In genomic region chr5:135578305-135578684, GRCh38 we compare ENCODE assay signal across 15 cellular contexts. TPM values are rescaled to one million over a fixed set of nuclear protein-coding genes. Genes with fewer than 3 reads are reported as not detected.
A peak's percentile ranks its signal among the peaks of the same experiment; 100 is the strongest.
DNase-seq lines count a peak whose midpoint lies in the region; ATAC-seq and TF ChIP-seq lines count a peak whose summit lies in the region.
"Had no signal": no experiment of that assay in that cellular context is flagged by ENCODE, and none has a peak within 500 bp of the region (broad histone marks: within the 10 kb centered on the region; RNA-seq: fewer than 3 reads in every experiment).

No MANE protein-coding gene starts in this region.

- H3K4me1 Mint-ChIP-seq in CD14-positive monocyte, result peaks cover 22% of the 10 kb centered on the region
- H3K4me1 Mint-ChIP-seq: activated CD4-positive, alpha-beta T cell treated with anti-CD3 and anti-CD28 coated beads, Interleukin-2, amount 10 ng/mL, durations not matched to agents 24 days and 14 days had no signal

- intact Hi-C loops in CD14-positive monocyte (cut with micrococcal nuclease) (no loop called here), breast epithelium (cut with DNase I; ENCODE audit: low total_unique reads) (no loop called here)

- no peaks in the 10 kb centered on the region for H3K36me3 ChIP-seq in breast epithelium
- H3K36me3 ChIP-seq in iPS-20b (ENCODE audit: insufficient read depth, low read depth, low read length), result no peaks in the 10 kb centered on the region
- H3K36me3 ChIP-seq: BLaER1 treated with 17β-estradiol and CSF1 and Interleukin-3, amounts not matched to agents 10 nM and 100 nM; uterus had no signal

- H3K4me3 ChIP-seq in breast epithelium (peak overlapping the region; percentile 59 to 69 (median 60)), iPS-20b (ENCODE audit: low read length) (peak overlapping the region; percentile 71), skeletal muscle cell (ENCODE audit: low read depth, low read length) (peak overlapping the region; percentile 25)
- H3K4me3 ChIP-seq: BLaER1 treated with 17β-estradiol and CSF1 and Interleukin-3, amounts not matched to agents 10 nM and 100 nM; uterus had no signal

- no peak for TF ChIP-seq POLR2A in breast epithelium (IDR thresholded peaks at IDR 0.05)

- peak overlapping the region; percentile 56 to 93 for H3K4me3 Mint-ChIP-seq in CD14-positive monocyte
- H3K4me3 Mint-ChIP-seq: activated CD4-positive, alpha-beta T cell treated with anti-CD3 and anti-CD28 coated beads, Interleukin-2, amount 10 ng/mL, durations not matched to agents 24 days and 14 days had no signal

- no peak overlapping the region for H3K27ac Mint-ChIP-seq in CD14-positive monocyte
- H3K27ac Mint-ChIP-seq: activated CD4-positive, alpha-beta T cell treated with anti-CD3 and anti-CD28 coated beads, Interleukin-2, amount 10 ng/mL, durations not matched to agents 24 days and 14 days had no signal

- DNase-seq in CD14-positive monocyte (ENCODE audit: low spot score) (no peak), breast epithelium (ENCODE audit: low spot score in 2 of 2) (no peak), skeletal muscle cell (ENCODE audit: low read depth) (no peak), islet precursor cell (no peak), NCI-H187 (lab: John Stamatoyannopoulos, UW) (no peak), KG1 (lab: John Stamatoyannopoulos, UW) (no peak)
- DNase-seq: activated CD4-positive, alpha-beta T cell treated with anti-CD3 and anti-CD28 coated beads, Interleukin-2, amount 10 ng/mL, durations not matched to agents 24 days and 14 days; activated effector memory CD4-positive, alpha-beta T cell treated with Interleukin-2 at 50 U/mL for 16 hours; MM.1S; T-helper 1 cell; uterus had no signal

- H3K36me3 Mint-ChIP-seq in CD14-positive monocyte, result peaks cover 0 to 6% of the 10 kb centered on the region in 2 donors

- no peak for ATAC-seq in HG02884 (IDR thresholded peaks at IDR 0.05; ENCODE audit: unreplicated experiment)

- peaks cover 51 to 68% (median 65%) of the 10 kb centered on the region in 3 donors for H3K27me3 Mint-ChIP-seq in CD14-positive monocyte (ENCODE audit: low read depth in 3 of 3)

- H3K27ac ChIP-seq in breast epithelium (peak overlapping the region in 1 of 2 donors; percentile 74), iPS-20b (ENCODE audit: low read length) (no peak overlapping the region)
- H3K27ac ChIP-seq: BLaER1 treated with 17β-estradiol and CSF1 and Interleukin-3, amounts not matched to agents 10 nM and 100 nM; uterus had no signal

- H3K4me1 ChIP-seq in breast epithelium, result no peaks in the 10 kb centered on the region
- H3K4me1 ChIP-seq in iPS-20b (ENCODE audit: insufficient read depth, low read length), result peaks cover 14% of the 10 kb centered on the region
- H3K4me1 ChIP-seq: uterus had no signal

- no peak for TF ChIP-seq CTCF in CD14-positive monocyte (IDR thresholded peaks at IDR 0.05)
- no peak for TF ChIP-seq CTCF in breast epithelium (IDR thresholded peaks at IDR 0.05)

- 0 out of 2 replicates have a peak overlapping the region, but pooled peaks have one; percentile 17 for H3K9ac ChIP-seq in iPS-20b (ENCODE audit: low read depth, low read length)
- H3K9ac ChIP-seq: BLaER1 treated with 17β-estradiol and CSF1 and Interleukin-3, amounts not matched to agents 10 nM and 100 nM had no signal

- H3K9me3 ChIP-seq in breast epithelium (no peaks in the 10 kb centered on the region), iPS-20b (ENCODE audit: insufficient read depth, low read depth, low read length) (no peaks in the 10 kb centered on the region)
- H3K9me3 ChIP-seq: uterus had no signal

- H3K9me3 Mint-ChIP-seq in CD14-positive monocyte, result peaks cover 0 to 12% (median 5%) of the 10 kb centered on the region in 7 donors
- H3K9me3 Mint-ChIP-seq: activated CD4-positive, alpha-beta T cell treated with anti-CD3 and anti-CD28 coated beads, Interleukin-2, amount 10 ng/mL, durations not matched to agents 24 days and 14 days had no signal

- H3K27me3 ChIP-seq in breast epithelium, result peaks cover 0 to 31% of the 10 kb centered on the region in 2 donors
- H3K27me3 ChIP-seq in iPS-20b (ENCODE audit: insufficient read depth, low read length), result peaks cover 88% of the 10 kb centered on the region

RNA-seq across cellular contexts. Expression of gene CXCL14, which starts 0.5 kb away (rescaled TPM):
- polyA plus RNA-seq in CD14-positive monocyte, result under 1 TPM in 1 of 2 donors, not detected in 1; 0.12 TPM
- 1,000 to 10,000 TPM in 1 of 3 donors, 10 to 100 TPM in 2; 45.5 to 1,054 (median 46.9) TPM for total RNA-seq in breast epithelium
- total RNA-seq: activated CD4-positive, alpha-beta T cell treated with anti-CD3 and anti-CD28 coated beads, Interleukin-2, amount 10 ng/mL, durations not matched to agents 24 days and 14 days; mononuclear cell had no signal

RNA-seq across cellular contexts. Expression of gene NEUROG1, which starts 42.5 kb away (rescaled TPM):
- polyA plus RNA-seq in CD14-positive monocyte, result not detected
- not detected for total RNA-seq in breast epithelium
- total RNA-seq: activated CD4-positive, alpha-beta T cell treated with anti-CD3 and anti-CD28 coated beads, Interleukin-2, amount 10 ng/mL, durations not matched to agents 24 days and 14 days; mononuclear cell; uterus had no signal
